In genomic region chr1:180926164-180926981, GRCh38 we compare ENCODE assay signal across 8 cellular contexts. TPM values are rescaled to one million over a fixed set of nuclear protein-coding genes. Genes with fewer than 3 reads are reported as not detected.
DNase-seq lines count a peak whose midpoint lies in the region; ATAC-seq and TF ChIP-seq lines count a peak whose summit lies in the region.

No MANE protein-coding gene starts in this region.

- peak overlapping the region; percentile 8 for H3K4me2 ChIP-seq in mesenchymal stem cell (ENCODE audit: low read length, poor library complexity, severe bottlenecking)

- no peaks in the 10 kb centered on the region for H3K4me1 Mint-ChIP-seq in activated CD4-positive, alpha-beta memory T cell treated with anti-CD3 and anti-CD28 coated beads for 36 hours (ENCODE audit: low read depth)

- TF ChIP-seq POLR2A in transverse colon (IDR thresholded peaks at IDR 0.05), result no peak

- H3K27ac Mint-ChIP-seq in activated CD4-positive, alpha-beta memory T cell treated with anti-CD3 and anti-CD28 coated beads for 36 hours, result no peak overlapping the region

- peaks cover 2 to 27% of the 10 kb centered on the region in 2 experiments for H3K36me3 ChIP-seq in mesenchymal stem cell (ENCODE audit: control insufficient read depth in 1 of 2, insufficient read depth in 2 of 2, low read depth in 1 of 2, low read length in 2 of 2)
- no peaks in the 10 kb centered on the region for H3K36me3 ChIP-seq in transverse colon

- peak; percentile 46 for ATAC-seq in GM19397 (IDR thresholded peaks at IDR 0.05; ENCODE audit: unreplicated experiment)

- TF ChIP-seq CTCF in transverse colon (IDR thresholded peaks at IDR 0.05), result no peak

- peak overlapping the region in 1 of 2 experiments; percentile 59 for H2BK12ac ChIP-seq in mesenchymal stem cell (ENCODE audit: low read length in 2 of 2)

- no peak overlapping the region for H3K4me3 Mint-ChIP-seq in activated CD4-positive, alpha-beta memory T cell treated with anti-CD3 and anti-CD28 coated beads for 36 hours

- no peaks in the 10 kb centered on the region for H3K9me3 ChIP-seq in mesenchymal stem cell (ENCODE audit: control insufficient read depth, low read length)
- H3K9me3 ChIP-seq in transverse colon, result no peaks in the 10 kb centered on the region

- no peak overlapping the region for H3K23ac ChIP-seq in mesenchymal stem cell (ENCODE audit: low read length in 2 of 2)

- no peak overlapping the region for H2BK120ac ChIP-seq in mesenchymal stem cell (ENCODE audit: low read depth, low read length)

- TF ChIP-seq EP300 in transverse colon (IDR thresholded peaks at IDR 0.05; ENCODE audit: low read depth), result no peak

- POLR2A ChIA-PET in activated CD4-positive, alpha-beta memory T cell treated with anti-CD3 and anti-CD28 coated beads for 36 hours (lab: Charles Lee), result no interaction called here

- no peaks in the 10 kb centered on the region for H3K36me3 Mint-ChIP-seq in activated CD4-positive, alpha-beta memory T cell treated with anti-CD3 and anti-CD28 coated beads for 36 hours

- H4K91ac ChIP-seq in mesenchymal stem cell (ENCODE audit: low read length), result no peak overlapping the region

- H2AFZ ChIP-seq in mesenchymal stem cell (ENCODE audit: low read depth, low read length), result no peak overlapping the region

- DNase-seq in NCI-H1694 (lab: John Stamatoyannopoulos, UW) (peak; percentile 98), caudate nucleus (lab: John Stamatoyannopoulos, UW) (peak in 59 of 61 donors; percentile 16 to 84 (median 70)), mesenchymal stem cell (peak; percentile 26), transverse colon (no peak), SHP77 treated with DMSO at 0.1 percent for 48 hours (lab: John Stamatoyannopoulos, UW) (no peak), NCI-H1436 (lab: John Stamatoyannopoulos, UW) (no peak)
- no peak for DNase-seq in activated CD4-positive, alpha-beta memory T cell treated with anti-CD3 and anti-CD28 coated beads for 36 hours

- H3K79me1 ChIP-seq in mesenchymal stem cell (replicated peaks; ENCODE audit: low read length, poor library complexity, severe bottlenecking), result no peaks in the 10 kb centered on the region

- H2AK5ac ChIP-seq in mesenchymal stem cell (ENCODE audit: low read length, severe bottlenecking), result peak overlapping the region; percentile 17

- WGBS in mesenchymal stem cell, result 51% methylated on average over 14 of the region's 14 CpGs
- 55% methylated on average over 14 of the region's 14 CpGs; no CpG with 5 or more reads in 1 of the 2 donors for WGBS in transverse colon (ENCODE audit: low coverage in 1 of 2), 2 donors

- peak overlapping the region in 1 of 2 experiments; percentile 46 for H3K18ac ChIP-seq in mesenchymal stem cell (ENCODE audit: low read depth in 1 of 2, low read length in 2 of 2)

- peak overlapping the region in 1 of 2 experiments; percentile 69 for H3K14ac ChIP-seq in mesenchymal stem cell (ENCODE audit: low read length in 2 of 2)

- H3K27me3 ChIP-seq in mesenchymal stem cell (ENCODE audit: control insufficient read depth in 1 of 2, insufficient read depth in 1 of 2, low read length in 2 of 2) (peaks cover 0 to 8% of the 10 kb centered on the region in 2 experiments), transverse colon (no peaks in the 10 kb centered on the region)

- H3K27ac ChIP-seq in caudate nucleus (ENCODE audit: low read depth, low read length) (peak overlapping the region; percentile 92), mesenchymal stem cell (ENCODE audit: low read length, poor library complexity, severe bottlenecking) (peak overlapping the region; percentile 27), transverse colon (peak overlapping the region; percentile 57 to 78 (median 73))

- H3K4me1 ChIP-seq in mesenchymal stem cell (ENCODE audit: control insufficient read depth, insufficient read depth, low read depth, low read length), result peaks cover 53% of the 10 kb centered on the region
- H3K4me1 ChIP-seq in transverse colon, result peaks cover 18 to 33% (median 26%) of the 10 kb centered on the region in 4 donors

- CTCF ChIA-PET in activated CD4-positive, alpha-beta memory T cell treated with anti-CD3 and anti-CD28 coated beads for 36 hours (lab: Charles Lee), result no interaction called here

- no peak overlapping the region for H4K8ac ChIP-seq in mesenchymal stem cell (ENCODE audit: low read length)

- peak overlapping the region; percentile 44 for H3K9ac ChIP-seq in mesenchymal stem cell (ENCODE audit: low read length)

- H3K9me3 Mint-ChIP-seq in activated CD4-positive, alpha-beta memory T cell treated with anti-CD3 and anti-CD28 coated beads for 36 hours, result no peaks in the 10 kb centered on the region

- no peaks in the 10 kb centered on the region for H3K27me3 Mint-ChIP-seq in activated CD4-positive, alpha-beta memory T cell treated with anti-CD3 and anti-CD28 coated beads for 36 hours

- intact Hi-C loops in transverse colon (cut with DNase I; ENCODE audit: low total_unique reads), result no loop called here
- intact Hi-C loops in activated CD4-positive, alpha-beta memory T cell treated with anti-CD3 and anti-CD28 coated beads for 36 hours (cut with micrococcal nuclease), result no loop called here

- no peak overlapping the region for H3K4ac ChIP-seq in mesenchymal stem cell (ENCODE audit: low read depth in 1 of 2, low read length in 2 of 2)

- H3K4me3 ChIP-seq in mesenchymal stem cell (ENCODE audit: insufficient read depth in 1 of 2, low read depth in 1 of 2, low read length in 2 of 2) (no peak overlapping the region), transverse colon (no peak overlapping the region)

- in situ Hi-C loops in transverse colon (cut with MboI; ENCODE audit: low pct_ligation_motif_present in 1 of 4, low pct_unique_long_range_greater_than_20kb in 1 of 4, low sequenced_read_pairs in 3 of 4), result no loop called here

- no peak overlapping the region for H2BK5ac ChIP-seq in mesenchymal stem cell (ENCODE audit: low read depth, low read length, poor library complexity, severe bottlenecking)

- no peak overlapping the region for H2BK15ac ChIP-seq in mesenchymal stem cell (ENCODE audit: low read depth, poor library complexity, severe bottlenecking)

RNA-seq across cellular contexts. Expression of gene KIAA1614, which starts 13.7 kb away (rescaled TPM):
- 1.6 TPM for polyA plus RNA-seq in mesenchymal stem cell (2013, experiment 1 of 2)
- polyA plus RNA-seq in mesenchymal stem cell (2013, experiment 2 of 2), result 1.8 TPM
- total RNA-seq in transverse colon, result 1 to 10 TPM; 2.3 to 9.4 (median 2.8) TPM
- total RNA-seq in activated CD4-positive, alpha-beta memory T cell treated with anti-CD3 and anti-CD28 coated beads for 36 hours, result not detected

Comparison
In these comparisons a context has a peak if more than half of its experiments do, and no peak if none do; other contexts are left out.
1. DNase-seq: peak in NCI-H1694 (single experiment), caudate nucleus (59 of 61) and mesenchymal stem cell (single experiment); none in transverse colon (single experiment), activated CD4-positive, alpha-beta memory T cell treated with anti-CD3 and anti-CD28 coated beads for 36 hours (single experiment), SHP77 treated with DMSO at 0.1 percent for 48 hours (single experiment) and NCI-H1436 (single experiment).
2. H3K27ac ChIP-seq: peak in every context shown above with its lines; median percentile 92 in caudate nucleus; 73 in transverse colon; 27 in mesenchymal stem cell.